Comparison of ENCODE assay signal across 26 cellular contexts in the genomic region with DNA sequence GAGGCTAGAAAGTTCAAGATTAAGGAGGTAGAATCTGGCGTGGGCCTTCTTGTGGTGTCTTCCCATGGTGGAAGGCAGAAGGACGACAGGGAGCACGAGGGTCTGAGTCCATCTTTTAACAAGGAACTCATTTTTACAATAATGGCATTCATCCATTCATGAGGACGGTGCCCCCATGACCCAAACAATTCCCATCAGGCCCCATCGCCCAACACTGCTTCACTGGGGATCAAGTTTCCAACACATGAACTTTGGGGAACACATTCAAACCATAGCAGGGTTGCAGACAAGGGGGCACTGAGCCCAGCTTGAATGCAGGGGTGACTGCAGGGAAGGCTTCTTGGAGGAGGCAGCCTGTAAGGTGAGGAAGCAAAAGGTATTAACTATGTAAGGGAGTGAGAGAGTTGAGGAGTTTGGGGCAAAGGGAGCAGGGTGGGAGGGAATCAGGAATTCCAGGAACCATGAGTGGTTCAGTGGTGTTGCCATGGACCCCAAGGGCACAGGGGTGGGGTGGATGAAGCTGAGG. TPM values are rescaled to one million over a fixed set of nuclear protein-coding genes. Genes with fewer than 3 reads are reported as not detected.
DNase-seq lines count a peak whose midpoint lies in the region; ATAC-seq, FAIRE-seq and TF ChIP-seq lines count a peak whose summit lies in the region.
"Had no signal": no experiment of that assay in that cellular context is flagged by ENCODE, and none has a peak within 500 bp of the region (broad histone marks: within the 10 kb centered on the region; RNA-seq: fewer than 3 reads in every experiment).

No MANE protein-coding gene starts in this region.

- H3K9me3 ChIP-seq in K562 (replicated peaks; ENCODE audit: control insufficient read depth, insufficient read depth, low read depth, low read length) = no peaks in the 10 kb centered on the region
- H3K9me3 ChIP-seq: HAP-1, SJCRH30 had no signal

- TF ChIP-seq EP300 in K562 (IDR thresholded peaks at IDR 0.05; ENCODE audit: low read length) = no peak

- no peak overlapping the region for H3K27ac ChIP-seq in K562 (ENCODE audit: extremely low read depth, low read depth, low read length)
- H3K27ac ChIP-seq: BLaER1, SJCRH30 had no signal

- H3K4me2 ChIP-seq in K562 (ENCODE audit: insufficient read depth, low read length) = no peak overlapping the region
- H3K4me2 ChIP-seq: BLaER1 had no signal

- H3K79me2 ChIP-seq in K562 (ENCODE audit: control insufficient read depth, insufficient read depth, low read length) = no peaks in the 10 kb centered on the region

- no peak for TF ChIP-seq POLR2A in K562 (conservative IDR thresholded peaks at IDR 0.05)

- no peak for FAIRE-seq in K562 (lab: Jason Lieb, UNC)
- FAIRE-seq: A204.1, D721Med, HTR-8/SVneo had no signal

- no peak overlapping the region for H2AFZ ChIP-seq in K562 (ENCODE audit: low read depth, low read length)

- no peak overlapping the region for H3K4me3 ChIP-seq in K562
- H3K4me3 ChIP-seq: BLaER1, HAP-1, SJCRH30 had no signal

- peak; percentile 34 for DNase-seq in activated effector memory CD4-positive, alpha-beta T cell treated with anti-CD3 and anti-CD28 coated beads, Interleukin-2, amount 50 U/mL, for 16 hours
- DNase-seq in activated effector memory CD4-positive, alpha-beta T cell treated with Interleukin-2 at 50 U/mL for 16 hours = no peak
- DNase-seq in K562 (ENCODE audit: extremely low read depth in 1 of 4, low spot score in 3 of 4) (no peak), omental fat pad (ENCODE audit: low spot score) (peak; percentile 1), NCI-H187 (lab: John Stamatoyannopoulos, UW) (no peak), GM13977 (ENCODE audit: low spot score) (no peak), kidney tubule cell (ENCODE audit: low spot score) (no peak)
- DNase-seq: CD4-positive, alpha-beta T cell; GOT3; HFFc6; KBM-7; MM.1S; NCI-H2029 treated with DMSO at 0.1 percent for 48 hours; NCI-H446 treated with DMSO at 0.1 percent for 48 hours; NCI-H526; NCI-H82; NK-92 treated with Interleukin-12 subunit alpha and Interleukin-12 subunit beta, amount 100 ng/mL, for 24 hours; PC-3 had no signal

- ATAC-seq in K562 (no peak), omental fat pad (ENCODE audit: low FRiP score) (no peak)
- ATAC-seq: PC-3 had no signal

- in situ Hi-C loops in K562 (cut with MboI) (no loop called here), GM13977 (cut with MboI; ENCODE audit: low pct_unique_long_range_greater_than_20kb, low sequenced_read_pairs, unreplicated experiment) (no loop called here)

- no peak for TF ChIP-seq RAD21 in K562 (CRISPR knock-in tag; conservative IDR thresholded peaks at IDR 0.05 in 1 of 2, IDR thresholded peaks at IDR 0.05 in 1 of 2)

- CTCF ChIA-PET in K562 (lab: Yijun Ruan, JAX; ENCODE audit: low intra/inter-chr PET ratio) = no interaction called here

- peaks cover 0 to 5% of the 10 kb centered on the region in 2 experiments; a peak in 2 of 5 replicates for H3K4me1 ChIP-seq in K562 (replicated peaks in 1 of 2; ENCODE audit: control insufficient read depth in 2 of 2, insufficient read depth in 2 of 2, low read length in 2 of 2)
- H3K4me1 ChIP-seq: BLaER1, HAP-1 had no signal

- peaks cover 3% of the 10 kb centered on the region for H3K9me1 ChIP-seq in K562 (ENCODE audit: control insufficient read depth, insufficient read depth, low read length)

- 5% methylated on average over 5 of the region's 5 CpGs for WGBS in K562 (ENCODE audit: insufficient coverage, low coverage, missing lambda C conversion rate)

- no peaks in the 10 kb centered on the region for H3K36me3 ChIP-seq in K562 (ENCODE audit: control insufficient read depth, insufficient read depth, low read length)
- H3K36me3 ChIP-seq: BLaER1, HAP-1, SJCRH30 had no signal

- H3K27me3 ChIP-seq in K562 (ENCODE audit: control insufficient read depth in 2 of 2, insufficient read depth in 2 of 2, low read length in 2 of 2) = peaks cover 29 to 65% of the 10 kb centered on the region in 2 experiments
- H3K27me3 ChIP-seq: BLaER1, SJCRH30 had no signal

- POLR2A ChIA-PET in K562 (lab: Yijun Ruan, JAX) = interaction anchor here (0.7 to 1.1 kb wide), 2 partner anchors 13 to 19 kb away, joined by 3 read pairs; no protein-coding TSS in a partner anchor

- BruUV-seq in K562 (replicated peaks; lab: Mats Ljungman, UMichigan) = no TSS peak

- no peak for TF ChIP-seq CTCF in K562 (IDR thresholded peaks at IDR 0.05 in 2 of 3, conservative IDR thresholded peaks at IDR 0.05 in 1 of 3; ENCODE audit: insufficient read depth in 2 of 3, low read depth in 1 of 3, low read length in 3 of 3)
- no peak for TF ChIP-seq CTCF in omental fat pad (IDR thresholded peaks at IDR 0.05)
- no peak for TF ChIP-seq CTCF in GM13977 (IDR thresholded peaks at IDR 0.05; ENCODE audit: extremely low read depth, insufficient read depth, missing control alignments)

- H4K20me1 ChIP-seq in K562 (replicated peaks; ENCODE audit: control insufficient read depth, insufficient read depth, low read length) = peaks cover 6% of the 10 kb centered on the region; the same call in 1 of the 2 replicates
- H4K20me1 ChIP-seq: BLaER1 had no signal

- no peak overlapping the region for H3K9ac ChIP-seq in K562 (ENCODE audit: insufficient read depth in 1 of 2, low read depth in 2 of 2, low read length in 2 of 2)
- H3K9ac ChIP-seq: BLaER1 had no signal

- intact Hi-C loops in K562 (cut with micrococcal nuclease) = loop anchor here (5.0 kb wide), 1 partner anchor 86 kb away; no protein-coding TSS in a partner anchor

TF ChIP-seq in K562, 482 proteins besides CTCF, POLR2A, EP300 and RAD21:
- TF ChIP-seq JUND (IDR thresholded peaks at IDR 0.05; ENCODE audit: borderline replicate concordance, low read depth, low read length) (no peak), JUND (tag; IDR thresholded peaks at IDR 0.05; ENCODE audit: borderline replicate concordance, low read depth, low read length) (no peak), POLR2H (tag; IDR thresholded peaks at IDR 0.05; ENCODE audit: low read depth) (no peak), ZNF140 (CRISPR knock-in tag; IDR thresholded peaks at IDR 0.05) (no peak), ZFP36 (IDR thresholded peaks at IDR 0.05; ENCODE audit: low read depth, low read length, partially characterized antibody) (peak; percentile 86)

RNA-seq across cellular contexts. Expression of gene RAB44, which starts 5.5 kb away (rescaled TPM):
- total RNA-seq in K562 (2011; cell fraction: chromatin; rRNA removed; ENCODE audit: low replicate concordance) = not detected in 2 replicates
- 0.17 TPM in 1 of 2 replicates, not detected in the other for total RNA-seq in K562 (2011; cell fraction: nucleolus; rRNA removed)
- total RNA-seq in K562 (2011; cell fraction: nucleoplasm; rRNA removed) = not detected in 2 replicates
- total RNA-seq in K562 (2014; rRNA removed) = not detected in 2 replicates
- not detected in 2 replicates for total RNA-seq in K562 (2014; rRNA removed; fragmentation: Illumina TruSeq; extraction: Trizol)
- not detected in 2 replicates for total RNA-seq in K562 (2015; rRNA removed; fragmentation: Illumina TruSeq; extraction: Trizol)
- total RNA-seq in K562 (2021) = not detected in 2 replicates
- polyA plus RNA-seq in K562 (2011; rRNA removed) = not detected in 2 replicates
- not detected in 2 replicates for polyA plus RNA-seq in K562 (2011; cell fraction: cytosol; rRNA removed)
- polyA plus RNA-seq in K562 (2011; cell fraction: nucleus; rRNA removed) = not detected in 2 replicates
- polyA plus RNA-seq in K562 (2012) = 0.10 TPM in 1 of 2 replicates, not detected in the other
- not detected in 2 replicates for polyA plus RNA-seq in K562 (2014; fragmentation: Illumina TruSeq; extraction: Trizol)
- not detected for polyA plus RNA-seq in K562 (2014; fragmentation: Nextera tagmentation; extraction: Ambion mirVana)
- not detected in 2 replicates for polyA plus RNA-seq in K562 (2014; rRNA removed)
- not detected in 2 replicates for polyA minus RNA-seq in K562 (2011; rRNA and poly(A)+ RNA removed)
- polyA minus RNA-seq in K562 (2011; cell fraction: cytosol; rRNA and poly(A)+ RNA removed) = not detected in 2 replicates
- not detected in 2 replicates for polyA minus RNA-seq in K562 (2011; cell fraction: nucleus; rRNA and poly(A)+ RNA removed)
- total RNA-seq in omental fat pad = 1 to 10 TPM in 1 of 4 donors, under 1 TPM in 3; 0.19 to 2.4 (median 0.43) TPM
- total RNA-seq: G401, PC-3, SJCRH30 had no signal
- polyA plus RNA-seq: AG04450 had no signal

RNA-seq across cellular contexts. Expression of gene CDKN1A, which starts 24.6 kb away (rescaled TPM):
- total RNA-seq in K562 (2011; cell fraction: chromatin; rRNA removed; ENCODE audit: low replicate concordance) = 2.3 and 8.5 TPM in 2 replicates
- total RNA-seq in K562 (2011; cell fraction: nucleolus; rRNA removed) = 6.4 and 8.2 TPM in 2 replicates
- 5.9 and 9.0 TPM in 2 replicates for total RNA-seq in K562 (2011; cell fraction: nucleoplasm; rRNA removed)
- total RNA-seq in K562 (2014; rRNA removed) (5.1 and 5.6 TPM in 2 replicates), K562 (2014; rRNA removed; fragmentation: Illumina TruSeq; extraction: Trizol) (2.5 and 3.3 TPM in 2 replicates), K562 (2015; rRNA removed; fragmentation: Illumina TruSeq; extraction: Trizol) (2.1 TPM in 2 replicates), K562 (2021) (7.3 and 8.1 TPM in 2 replicates), omental fat pad (100 to 1,000 TPM; 126 to 611 (median 261) TPM)
- polyA plus RNA-seq in K562 (2011; rRNA removed) (7.6 and 9.2 TPM in 2 replicates), K562 (2014; fragmentation: Illumina TruSeq; extraction: Trizol) (5.8 and 7.7 TPM in 2 replicates), K562 (2014; fragmentation: Nextera tagmentation; extraction: Ambion mirVana) (under 1 TPM; 0.25 to 0.49 TPM), K562 (2014; rRNA removed) (5.9 and 7.0 TPM in 2 replicates)
- polyA plus RNA-seq in K562 (2011; cell fraction: cytosol; rRNA removed) = 10.9 and 18.9 TPM in 2 replicates
- 9.1 and 12.7 TPM in 2 replicates for polyA plus RNA-seq in K562 (2011; cell fraction: nucleus; rRNA removed)
- polyA plus RNA-seq in K562 (2012) = 8.9 and 18.7 TPM in 2 replicates
- polyA minus RNA-seq in K562 (2011; rRNA and poly(A)+ RNA removed) = 2.5 and 3.7 TPM in 2 replicates
- polyA minus RNA-seq in K562 (2011; cell fraction: cytosol; rRNA and poly(A)+ RNA removed) = 3.7 and 5.2 TPM in 2 replicates
- polyA minus RNA-seq in K562 (2011; cell fraction: nucleus; rRNA and poly(A)+ RNA removed) = 3.1 and 4.0 TPM in 2 replicates

Comparison
In these comparisons a context has a peak if more than half of its experiments do, and no peak if none do; other contexts are left out.
1. DNase-seq: peak in activated effector memory CD4-positive, alpha-beta T cell treated with anti-CD3 and anti-CD28 coated beads, Interleukin-2, amount 50 U/mL, for 16 hours (single experiment) and omental fat pad (single experiment); none in activated effector memory CD4-positive, alpha-beta T cell treated with Interleukin-2 at 50 U/mL for 16 hours (single experiment), K562 (0 of 4), NCI-H187 (0 of 2), GM13977 (single experiment) and kidney tubule cell (single experiment).
2. RNA of gene CDKN1A, which starts 24.6 kb away (total RNA-seq): 126 to 611 TPM in omental fat pad; 2.1 to 9.0 TPM in K562; every median in the first group is over 10 times any median in the second.